1 cellular context compared by ENCODE assay signal in the genomic region with DNA sequence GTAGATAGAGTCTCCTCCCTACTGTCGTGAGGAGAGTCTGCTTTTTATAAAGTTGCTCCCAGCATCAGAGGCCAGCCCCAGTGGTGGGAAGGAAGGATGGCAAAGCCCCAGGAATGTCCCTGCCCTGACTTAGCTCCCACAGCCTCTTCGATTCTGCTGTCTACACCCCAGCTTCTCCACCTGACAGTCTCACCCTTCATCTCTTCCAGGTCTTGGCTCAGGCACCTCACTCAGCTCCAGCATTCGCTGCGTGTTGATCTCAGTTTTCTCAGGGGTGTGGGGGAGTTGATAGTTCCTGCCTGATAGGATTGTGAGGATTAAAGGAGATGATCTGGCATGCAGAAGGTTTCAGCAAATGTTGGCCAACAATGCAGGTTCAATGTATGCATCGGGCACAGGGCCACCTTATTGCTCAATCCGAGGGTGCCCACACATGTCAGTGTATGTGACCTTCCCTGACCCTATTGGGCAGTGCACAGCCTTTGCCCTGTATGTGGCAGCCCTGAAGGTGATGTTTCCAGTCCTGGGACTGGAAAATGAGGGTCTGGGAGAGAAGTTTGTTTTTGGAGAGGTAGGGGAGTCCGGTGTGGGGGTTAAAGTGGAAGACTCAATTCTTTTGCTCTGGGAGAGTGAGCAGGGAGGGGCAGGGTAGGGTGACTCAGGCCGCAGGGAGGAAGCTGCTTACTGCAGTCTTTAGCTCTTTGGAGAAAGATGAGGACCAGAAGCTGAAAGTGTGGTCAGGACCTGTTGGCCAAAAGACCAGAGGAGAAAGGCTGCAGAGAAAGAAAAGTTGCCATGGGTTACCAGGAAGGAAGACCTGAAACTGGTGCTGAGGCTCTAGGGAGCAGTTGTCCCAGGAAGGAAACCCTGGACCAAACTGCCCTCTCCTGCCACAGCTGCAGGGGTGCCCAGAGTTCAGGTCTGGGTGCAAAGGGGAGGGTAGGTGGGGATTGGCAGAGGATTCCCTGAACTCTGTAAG.
TF ChIP-seq lines count a peak whose summit lies in the region.

No MANE protein-coding gene starts in this region.

TF ChIP-seq in K562, 482 proteins besides CTCF, POLR2A, EP300 and RAD21 (continued from another document and continues in another):
- TF ChIP-seq, protein P1, sequence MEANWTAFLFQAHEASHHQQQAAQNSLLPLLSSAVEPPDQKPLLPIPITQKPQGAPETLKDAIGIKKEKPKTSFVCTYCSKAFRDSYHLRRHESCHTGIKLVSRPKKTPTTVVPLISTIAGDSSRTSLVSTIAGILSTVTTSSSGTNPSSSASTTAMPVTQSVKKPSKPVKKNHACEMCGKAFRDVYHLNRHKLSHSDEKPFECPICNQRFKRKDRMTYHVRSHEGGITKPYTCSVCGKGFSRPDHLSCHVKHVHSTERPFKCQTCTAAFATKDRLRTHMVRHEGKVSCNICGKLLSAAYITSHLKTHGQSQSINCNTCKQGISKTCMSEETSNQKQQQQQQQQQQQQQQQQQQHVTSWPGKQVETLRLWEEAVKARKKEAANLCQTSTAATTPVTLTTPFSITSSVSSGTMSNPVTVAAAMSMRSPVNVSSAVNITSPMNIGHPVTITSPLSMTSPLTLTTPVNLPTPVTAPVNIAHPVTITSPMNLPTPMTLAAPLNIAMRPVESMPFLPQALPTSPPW (CRISPR knock-in tag; IDR thresholded peaks at IDR 0.05) = peak; percentile 40; the same call in 1 of the 2 replicates
- TF ChIP-seq TCF3 (CRISPR knock-in tag; IDR thresholded peaks at IDR 0.05) (peak; percentile 11; the same call in 1 of the 2 replicates), SPI1 (IDR thresholded peaks at IDR 0.05; ENCODE audit: borderline replicate concordance, low read depth, low read length) (peak; percentile 45; the same call in 1 of the 2 replicates), ZNF444 (CRISPR knock-in tag; IDR thresholded peaks at IDR 0.05) (no peak), NFIC (IDR thresholded peaks at IDR 0.05) (0 out of 2 replicates have a peak, but pooled peaks have one; percentile 25), CAMTA2 (CRISPR knock-in tag; conservative IDR thresholded peaks at IDR 0.05) (no peak), FOXK2 (conservative IDR thresholded peaks at IDR 0.05 in 1 of 2, IDR thresholded peaks at IDR 0.05 in 1 of 2; ENCODE audit: low read depth in 2 of 2) (0 out of 4 replicates have a peak, but pooled peaks of 1 of the 2 experiments have one; percentile 22), PHF21A (IDR thresholded peaks at IDR 0.05; ENCODE audit: borderline replicate concordance, low read depth) (no peak), CBFA2T3 (IDR thresholded peaks at IDR 0.05) (peak; percentile 48; the same call in 1 of the 2 replicates), ZNF316 (IDR thresholded peaks at IDR 0.05) (no peak), GATAD2A (IDR thresholded peaks at IDR 0.05) (no peak), ZNF23 (CRISPR knock-in tag; IDR thresholded peaks at IDR 0.05) (no peak), SRF (CRISPR knock-in tag; IDR thresholded peaks at IDR 0.05) (peak in 1 of 2 experiments; percentile 63; a peak in 1 of 4 replicates), HDAC1 (IDR thresholded peaks at IDR 0.05) (0 out of 4 replicates have a peak, but pooled peaks of 1 of the 2 experiments have one; percentile 25), NR2C2 (CRISPR knock-in tag; IDR thresholded peaks at IDR 0.05) (no peak), NR2C2 (tag; IDR thresholded peaks at IDR 0.05) (0 out of 2 replicates have a peak, but pooled peaks have one; percentile 11), ZNF197 (CRISPR knock-in tag; IDR thresholded peaks at IDR 0.05; ENCODE audit: low read depth) (no peak), SREBF1 (IDR thresholded peaks at IDR 0.05; ENCODE audit: borderline replicate concordance, low read depth, low read length) (no peak), ERF (CRISPR knock-in tag; IDR thresholded peaks at IDR 0.05) (no peak), CEBPG (CRISPR knock-in tag; IDR thresholded peaks at IDR 0.05) (peak; percentile 72), CEBPG (tag; conservative IDR thresholded peaks at IDR 0.05 in 1 of 2, IDR thresholded peaks at IDR 0.05 in 1 of 2) (peak; percentile 58 to 78; a peak in 3 of 4 replicates), RBBP5 (IDR thresholded peaks at IDR 0.05; ENCODE audit: borderline replicate concordance, insufficient read depth, low read length, poor library complexity, severe bottlenecking) (peak; percentile 58), PRMT5 (CRISPR knock-in tag; IDR thresholded peaks at IDR 0.05) (no peak), STAT5B (CRISPR knock-in tag; IDR thresholded peaks at IDR 0.05) (no peak), ZNF668 (CRISPR knock-in tag; IDR thresholded peaks at IDR 0.05) (no peak), CEBPB (tag; IDR thresholded peaks at IDR 0.05) (peak; percentile 90), NFE2 (IDR thresholded peaks at IDR 0.05; ENCODE audit: low read depth) (peak; percentile 42; the same call in 1 of the 2 replicates)
- TF ChIP-seq, protein P2, sequence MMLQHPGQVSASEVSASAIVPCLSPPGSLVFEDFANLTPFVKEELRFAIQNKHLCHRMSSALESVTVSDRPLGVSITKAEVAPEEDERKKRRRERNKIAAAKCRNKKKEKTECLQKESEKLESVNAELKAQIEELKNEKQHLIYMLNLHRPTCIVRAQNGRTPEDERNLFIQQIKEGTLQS (IDR thresholded peaks at IDR 0.05) = peak; percentile 42; the same call in 1 of the 2 replicates
- TF ChIP-seq, protein P2 (CRISPR knock-in tag; conservative IDR thresholded peaks at IDR 0.05) = no peak
- TF ChIP-seq, protein P3, sequence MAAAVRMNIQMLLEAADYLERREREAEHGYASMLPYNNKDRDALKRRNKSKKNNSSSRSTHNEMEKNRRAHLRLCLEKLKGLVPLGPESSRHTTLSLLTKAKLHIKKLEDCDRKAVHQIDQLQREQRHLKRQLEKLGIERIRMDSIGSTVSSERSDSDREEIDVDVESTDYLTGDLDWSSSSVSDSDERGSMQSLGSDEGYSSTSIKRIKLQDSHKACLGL (CRISPR knock-in tag; IDR thresholded peaks at IDR 0.05; ENCODE audit: borderline replicate concordance, poor library complexity, severe bottlenecking) = no peak
- TF ChIP-seq, protein P4, sequence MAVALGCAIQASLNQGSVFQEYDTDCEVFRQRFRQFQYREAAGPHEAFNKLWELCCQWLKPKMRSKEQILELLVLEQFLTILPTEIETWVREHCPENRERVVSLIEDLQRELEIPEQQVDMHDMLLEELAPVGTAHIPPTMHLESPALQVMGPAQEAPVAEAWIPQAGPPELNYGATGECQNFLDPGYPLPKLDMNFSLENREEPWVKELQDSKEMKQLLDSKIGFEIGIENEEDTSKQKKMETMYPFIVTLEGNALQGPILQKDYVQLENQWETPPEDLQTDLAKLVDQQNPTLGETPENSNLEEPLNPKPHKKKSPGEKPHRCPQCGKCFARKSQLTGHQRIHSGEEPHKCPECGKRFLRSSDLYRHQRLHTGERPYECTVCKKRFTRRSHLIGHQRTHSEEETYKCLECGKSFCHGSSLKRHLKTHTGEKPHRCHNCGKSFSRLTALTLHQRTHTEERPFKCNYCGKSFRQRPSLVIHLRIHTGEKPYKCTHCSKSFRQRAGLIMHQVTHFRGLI (CRISPR knock-in tag; IDR thresholded peaks at IDR 0.05) = no peak
- TF ChIP-seq, protein P5, sequence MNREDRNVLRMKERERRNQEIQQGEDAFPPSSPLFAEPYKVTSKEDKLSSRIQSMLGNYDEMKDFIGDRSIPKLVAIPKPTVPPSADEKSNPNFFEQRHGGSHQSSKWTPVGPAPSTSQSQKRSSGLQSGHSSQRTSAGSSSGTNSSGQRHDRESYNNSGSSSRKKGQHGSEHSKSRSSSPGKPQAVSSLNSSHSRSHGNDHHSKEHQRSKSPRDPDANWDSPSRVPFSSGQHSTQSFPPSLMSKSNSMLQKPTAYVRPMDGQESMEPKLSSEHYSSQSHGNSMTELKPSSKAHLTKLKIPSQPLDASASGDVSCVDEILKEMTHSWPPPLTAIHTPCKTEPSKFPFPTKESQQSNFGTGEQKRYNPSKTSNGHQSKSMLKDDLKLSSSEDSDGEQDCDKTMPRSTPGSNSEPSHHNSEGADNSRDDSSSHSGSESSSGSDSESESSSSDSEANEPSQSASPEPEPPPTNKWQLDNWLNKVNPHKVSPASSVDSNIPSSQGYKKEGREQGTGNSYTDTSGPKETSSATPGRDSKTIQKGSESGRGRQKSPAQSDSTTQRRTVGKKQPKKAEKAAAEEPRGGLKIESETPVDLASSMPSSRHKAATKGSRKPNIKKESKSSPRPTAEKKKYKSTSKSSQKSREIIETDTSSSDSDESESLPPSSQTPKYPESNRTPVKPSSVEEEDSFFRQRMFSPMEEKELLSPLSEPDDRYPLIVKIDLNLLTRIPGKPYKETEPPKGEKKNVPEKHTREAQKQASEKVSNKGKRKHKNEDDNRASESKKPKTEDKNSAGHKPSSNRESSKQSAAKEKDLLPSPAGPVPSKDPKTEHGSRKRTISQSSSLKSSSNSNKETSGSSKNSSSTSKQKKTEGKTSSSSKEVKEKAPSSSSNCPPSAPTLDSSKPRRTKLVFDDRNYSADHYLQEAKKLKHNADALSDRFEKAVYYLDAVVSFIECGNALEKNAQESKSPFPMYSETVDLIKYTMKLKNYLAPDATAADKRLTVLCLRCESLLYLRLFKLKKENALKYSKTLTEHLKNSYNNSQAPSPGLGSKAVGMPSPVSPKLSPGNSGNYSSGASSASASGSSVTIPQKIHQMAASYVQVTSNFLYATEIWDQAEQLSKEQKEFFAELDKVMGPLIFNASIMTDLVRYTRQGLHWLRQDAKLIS (CRISPR knock-in tag; IDR thresholded peaks at IDR 0.05) = no peak
- TF ChIP-seq, protein P6, sequence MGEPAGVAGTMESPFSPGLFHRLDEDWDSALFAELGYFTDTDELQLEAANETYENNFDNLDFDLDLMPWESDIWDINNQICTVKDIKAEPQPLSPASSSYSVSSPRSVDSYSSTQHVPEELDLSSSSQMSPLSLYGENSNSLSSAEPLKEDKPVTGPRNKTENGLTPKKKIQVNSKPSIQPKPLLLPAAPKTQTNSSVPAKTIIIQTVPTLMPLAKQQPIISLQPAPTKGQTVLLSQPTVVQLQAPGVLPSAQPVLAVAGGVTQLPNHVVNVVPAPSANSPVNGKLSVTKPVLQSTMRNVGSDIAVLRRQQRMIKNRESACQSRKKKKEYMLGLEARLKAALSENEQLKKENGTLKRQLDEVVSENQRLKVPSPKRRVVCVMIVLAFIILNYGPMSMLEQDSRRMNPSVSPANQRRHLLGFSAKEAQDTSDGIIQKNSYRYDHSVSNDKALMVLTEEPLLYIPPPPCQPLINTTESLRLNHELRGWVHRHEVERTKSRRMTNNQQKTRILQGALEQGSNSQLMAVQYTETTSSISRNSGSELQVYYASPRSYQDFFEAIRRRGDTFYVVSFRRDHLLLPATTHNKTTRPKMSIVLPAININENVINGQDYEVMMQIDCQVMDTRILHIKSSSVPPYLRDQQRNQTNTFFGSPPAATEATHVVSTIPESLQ (CRISPR knock-in tag; IDR thresholded peaks at IDR 0.05) = no peak
- TF ChIP-seq, protein P7, sequence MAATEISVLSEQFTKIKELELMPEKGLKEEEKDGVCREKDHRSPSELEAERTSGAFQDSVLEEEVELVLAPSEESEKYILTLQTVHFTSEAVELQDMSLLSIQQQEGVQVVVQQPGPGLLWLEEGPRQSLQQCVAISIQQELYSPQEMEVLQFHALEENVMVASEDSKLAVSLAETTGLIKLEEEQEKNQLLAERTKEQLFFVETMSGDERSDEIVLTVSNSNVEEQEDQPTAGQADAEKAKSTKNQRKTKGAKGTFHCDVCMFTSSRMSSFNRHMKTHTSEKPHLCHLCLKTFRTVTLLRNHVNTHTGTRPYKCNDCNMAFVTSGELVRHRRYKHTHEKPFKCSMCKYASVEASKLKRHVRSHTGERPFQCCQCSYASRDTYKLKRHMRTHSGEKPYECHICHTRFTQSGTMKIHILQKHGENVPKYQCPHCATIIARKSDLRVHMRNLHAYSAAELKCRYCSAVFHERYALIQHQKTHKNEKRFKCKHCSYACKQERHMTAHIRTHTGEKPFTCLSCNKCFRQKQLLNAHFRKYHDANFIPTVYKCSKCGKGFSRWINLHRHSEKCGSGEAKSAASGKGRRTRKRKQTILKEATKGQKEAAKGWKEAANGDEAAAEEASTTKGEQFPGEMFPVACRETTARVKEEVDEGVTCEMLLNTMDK (IDR thresholded peaks at IDR 0.05; ENCODE audit: borderline replicate concordance, insufficient read depth, low read depth, low read length, poor library complexity, severe bottlenecking) = no peak
- TF ChIP-seq, protein P8, sequence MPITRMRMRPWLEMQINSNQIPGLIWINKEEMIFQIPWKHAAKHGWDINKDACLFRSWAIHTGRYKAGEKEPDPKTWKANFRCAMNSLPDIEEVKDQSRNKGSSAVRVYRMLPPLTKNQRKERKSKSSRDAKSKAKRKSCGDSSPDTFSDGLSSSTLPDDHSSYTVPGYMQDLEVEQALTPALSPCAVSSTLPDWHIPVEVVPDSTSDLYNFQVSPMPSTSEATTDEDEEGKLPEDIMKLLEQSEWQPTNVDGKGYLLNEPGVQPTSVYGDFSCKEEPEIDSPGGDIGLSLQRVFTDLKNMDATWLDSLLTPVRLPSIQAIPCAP (CRISPR knock-in tag; IDR thresholded peaks at IDR 0.05; ENCODE audit: borderline replicate concordance) = no peak
- TF ChIP-seq, protein P9, sequence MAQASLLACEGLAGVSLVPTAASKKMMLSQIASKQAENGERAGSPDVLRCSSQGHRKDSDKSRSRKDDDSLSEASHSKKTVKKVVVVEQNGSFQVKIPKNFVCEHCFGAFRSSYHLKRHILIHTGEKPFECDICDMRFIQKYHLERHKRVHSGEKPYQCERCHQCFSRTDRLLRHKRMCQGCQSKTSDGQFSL (CRISPR knock-in tag; IDR thresholded peaks at IDR 0.05) = 0 out of 2 replicates have a peak, but pooled peaks have one; percentile 18
- TF ChIP-seq, protein P9 (tag; IDR thresholded peaks at IDR 0.05) = no peak
- TF ChIP-seq, protein P10, sequence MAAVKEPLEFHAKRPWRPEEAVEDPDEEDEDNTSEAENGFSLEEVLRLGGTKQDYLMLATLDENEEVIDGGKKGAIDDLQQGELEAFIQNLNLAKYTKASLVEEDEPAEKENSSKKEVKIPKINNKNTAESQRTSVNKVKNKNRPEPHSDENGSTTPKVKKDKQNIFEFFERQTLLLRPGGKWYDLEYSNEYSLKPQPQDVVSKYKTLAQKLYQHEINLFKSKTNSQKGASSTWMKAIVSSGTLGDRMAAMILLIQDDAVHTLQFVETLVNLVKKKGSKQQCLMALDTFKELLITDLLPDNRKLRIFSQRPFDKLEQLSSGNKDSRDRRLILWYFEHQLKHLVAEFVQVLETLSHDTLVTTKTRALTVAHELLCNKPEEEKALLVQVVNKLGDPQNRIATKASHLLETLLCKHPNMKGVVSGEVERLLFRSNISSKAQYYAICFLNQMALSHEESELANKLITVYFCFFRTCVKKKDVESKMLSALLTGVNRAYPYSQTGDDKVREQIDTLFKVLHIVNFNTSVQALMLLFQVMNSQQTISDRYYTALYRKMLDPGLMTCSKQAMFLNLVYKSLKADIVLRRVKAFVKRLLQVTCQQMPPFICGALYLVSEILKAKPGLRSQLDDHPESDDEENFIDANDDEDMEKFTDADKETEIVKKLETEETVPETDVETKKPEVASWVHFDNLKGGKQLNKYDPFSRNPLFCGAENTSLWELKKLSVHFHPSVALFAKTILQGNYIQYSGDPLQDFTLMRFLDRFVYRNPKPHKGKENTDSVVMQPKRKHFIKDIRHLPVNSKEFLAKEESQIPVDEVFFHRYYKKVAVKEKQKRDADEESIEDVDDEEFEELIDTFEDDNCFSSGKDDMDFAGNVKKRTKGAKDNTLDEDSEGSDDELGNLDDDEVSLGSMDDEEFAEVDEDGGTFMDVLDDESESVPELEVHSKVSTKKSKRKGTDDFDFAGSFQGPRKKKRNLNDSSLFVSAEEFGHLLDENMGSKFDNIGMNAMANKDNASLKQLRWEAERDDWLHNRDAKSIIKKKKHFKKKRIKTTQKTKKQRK (IDR thresholded peaks at IDR 0.05; ENCODE audit: borderline replicate concordance, low read depth, low read length) = no peak
